In the genomic region with DNA sequence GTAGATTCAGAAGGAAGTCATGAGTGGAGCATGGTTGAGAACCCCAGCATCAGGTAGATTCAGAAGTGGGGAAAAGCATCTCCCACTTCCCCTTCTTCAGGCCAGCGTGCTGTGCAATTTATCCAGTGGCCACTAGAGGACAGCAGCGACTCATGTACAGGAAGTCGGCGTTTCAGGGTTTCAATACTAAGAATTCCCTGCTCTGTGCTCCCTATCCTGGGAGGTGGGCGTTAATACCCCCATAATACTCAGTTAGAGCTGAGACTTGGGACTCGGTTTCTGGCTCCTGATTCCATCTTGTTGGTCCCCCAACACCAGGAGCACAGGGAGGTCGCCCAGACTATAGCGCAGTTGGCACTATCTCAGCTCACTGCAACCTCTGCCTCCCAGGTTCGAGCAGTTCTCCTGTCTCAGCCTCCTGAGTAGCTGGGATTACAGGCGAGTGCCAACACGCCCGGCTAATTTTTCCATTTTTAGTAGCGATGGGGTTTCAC, we compare ENCODE assay signal across 8 cellular contexts.
DNase-seq lines count a peak whose midpoint lies in the region; ATAC-seq and TF ChIP-seq lines count a peak whose summit lies in the region.

No MANE protein-coding gene starts in this region.

- H3K9me3 Mint-ChIP-seq in activated CD4-positive, alpha-beta T cell treated with anti-CD3 and anti-CD28 coated beads, Interleukin-2, amount 10 ng/mL, durations not matched to agents 24 days and 14 days = no peaks in the 10 kb centered on the region

- no peak overlapping the region for H3K23ac ChIP-seq in mesenchymal stem cell (ENCODE audit: low read length in 2 of 2)

- peak overlapping the region; percentile 45; the same call in 1 of the 2 replicates for H3K4me2 ChIP-seq in DND-41 (ENCODE audit: insufficient read depth, low read length)
- no peak overlapping the region for H3K4me2 ChIP-seq in mesenchymal stem cell (ENCODE audit: low read length, poor library complexity, severe bottlenecking)

- no peak overlapping the region for H2BK5ac ChIP-seq in mesenchymal stem cell (ENCODE audit: low read depth, low read length, poor library complexity, severe bottlenecking)

- H2AFZ ChIP-seq in DND-41 (ENCODE audit: low read depth, low read length) = no peak overlapping the region
- no peak overlapping the region for H2AFZ ChIP-seq in mesenchymal stem cell (ENCODE audit: low read depth, low read length)

- no peak overlapping the region for H3K4ac ChIP-seq in mesenchymal stem cell (ENCODE audit: low read depth in 1 of 2, low read length in 2 of 2)

- H3K4me1 ChIP-seq in DND-41 (ENCODE audit: insufficient read depth, low read length) = peaks cover 42% of the 10 kb centered on the region
- peaks cover 4% of the 10 kb centered on the region for H3K4me1 ChIP-seq in mesenchymal stem cell (ENCODE audit: control insufficient read depth, insufficient read depth, low read depth, low read length)

- no peaks in the 10 kb centered on the region for H3K36me3 ChIP-seq in DND-41 (ENCODE audit: insufficient read depth, low read length)
- H3K36me3 ChIP-seq in mesenchymal stem cell (ENCODE audit: control insufficient read depth in 1 of 2, insufficient read depth in 2 of 2, low read depth in 1 of 2, low read length in 2 of 2) = no peaks in the 10 kb centered on the region

- no peak overlapping the region for H4K8ac ChIP-seq in mesenchymal stem cell (ENCODE audit: low read length)

- DNase-seq in DND-41 = peak; percentile 82
- peak; percentile 72 for DNase-seq in NCI-H345 (lab: John Stamatoyannopoulos, UW)
- DNase-seq in activated CD4-positive, alpha-beta T cell treated with anti-CD3 and anti-CD28 coated beads, Interleukin-2, amount 10 ng/mL, durations not matched to agents 24 days and 14 days = peak; percentile 93
- peak; percentile 79 for DNase-seq in dermis blood vessel endothelial cell
- DNase-seq in mesenchymal stem cell = peak; percentile 62
- DNase-seq in stimulated activated CD8-positive, alpha-beta memory T cell treated with anti-CD3 and anti-CD28 coated beads, Interleukin-15, amount 100 ng/mL, for 1 hour (ENCODE audit: low read depth) = peak; percentile 67

- no peaks in the 10 kb centered on the region for H3K79me1 ChIP-seq in mesenchymal stem cell (replicated peaks; ENCODE audit: low read length, poor library complexity, severe bottlenecking)

- ATAC-seq in DND-41 (ENCODE audit: insufficient read depth, low read depth) (peak; percentile 51), HG02678 (IDR thresholded peaks at IDR 0.05; ENCODE audit: unreplicated experiment) (peak; percentile 72), GM19324 (IDR thresholded peaks at IDR 0.05; ENCODE audit: low FRiP score, unreplicated experiment) (no peak)

- no peak overlapping the region for H3K4me3 Mint-ChIP-seq in activated CD4-positive, alpha-beta T cell treated with anti-CD3 and anti-CD28 coated beads, Interleukin-2, amount 10 ng/mL, durations not matched to agents 24 days and 14 days

- WGBS in mesenchymal stem cell = 23% methylated on average over 13 of the region's 13 CpGs

- H3K4me1 Mint-ChIP-seq in activated CD4-positive, alpha-beta T cell treated with anti-CD3 and anti-CD28 coated beads, Interleukin-2, amount 10 ng/mL, durations not matched to agents 24 days and 14 days = peaks cover 23% of the 10 kb centered on the region

- no peaks in the 10 kb centered on the region for H3K9me3 ChIP-seq in DND-41 (ENCODE audit: insufficient read depth, low read length, severe bottlenecking)
- no peaks in the 10 kb centered on the region for H3K9me3 ChIP-seq in mesenchymal stem cell (ENCODE audit: control insufficient read depth, low read length)

- H3K9ac ChIP-seq in DND-41 (ENCODE audit: low read depth, low read length) = no peak overlapping the region
- no peak overlapping the region for H3K9ac ChIP-seq in mesenchymal stem cell (ENCODE audit: low read length)

- intact Hi-C loops in activated CD4-positive, alpha-beta T cell treated with anti-CD3 and anti-CD28 coated beads, Interleukin-2, amount 10 ng/mL, durations not matched to agents 24 days and 14 days (cut with micrococcal nuclease) = loop anchor here (1.0 to 2.0 kb wide), 3 partner anchors 28 to 290 kb away; no protein-coding TSS in a partner anchor

- no peaks in the 10 kb centered on the region for H4K20me1 ChIP-seq in DND-41 (ENCODE audit: insufficient read depth, low read length)

- no peak overlapping the region for H2AK5ac ChIP-seq in mesenchymal stem cell (ENCODE audit: low read length, severe bottlenecking)

- no peak overlapping the region for H3K4me3 ChIP-seq in DND-41 (ENCODE audit: low read depth in 1 of 2, low read length in 2 of 2)
- H3K4me3 ChIP-seq in mesenchymal stem cell (ENCODE audit: insufficient read depth in 1 of 2, low read depth in 1 of 2, low read length in 2 of 2) = no peak overlapping the region

- H3K27me3 Mint-ChIP-seq in activated CD4-positive, alpha-beta T cell treated with anti-CD3 and anti-CD28 coated beads, Interleukin-2, amount 10 ng/mL, durations not matched to agents 24 days and 14 days = peaks cover 1% of the 10 kb centered on the region

- no peak overlapping the region for H3K14ac ChIP-seq in mesenchymal stem cell (ENCODE audit: low read length in 2 of 2)

- H3K79me2 ChIP-seq in DND-41 (ENCODE audit: insufficient read depth, low read length) = no peaks in the 10 kb centered on the region

- no peak overlapping the region for H2BK120ac ChIP-seq in mesenchymal stem cell (ENCODE audit: low read depth, low read length)

- no peak overlapping the region for H4K91ac ChIP-seq in mesenchymal stem cell (ENCODE audit: low read length)

- TF ChIP-seq CTCF in DND-41 (IDR thresholded peaks at IDR 0.05; ENCODE audit: borderline replicate concordance, extremely low read depth, low read length, poor library complexity, severe bottlenecking) = peak; percentile 98

- H3K27ac ChIP-seq in DND-41 (ENCODE audit: low read length) (peak overlapping the region; percentile 34; the same call in 1 of the 2 replicates), mesenchymal stem cell (ENCODE audit: low read length, poor library complexity, severe bottlenecking) (no peak overlapping the region)

- H3K18ac ChIP-seq in mesenchymal stem cell (ENCODE audit: low read depth in 1 of 2, low read length in 2 of 2) = no peak overlapping the region

- no peak overlapping the region for H2BK15ac ChIP-seq in mesenchymal stem cell (ENCODE audit: low read depth, poor library complexity, severe bottlenecking)

- no peak overlapping the region for H3K27ac Mint-ChIP-seq in activated CD4-positive, alpha-beta T cell treated with anti-CD3 and anti-CD28 coated beads, Interleukin-2, amount 10 ng/mL, durations not matched to agents 24 days and 14 days

- no peak overlapping the region for H2BK12ac ChIP-seq in mesenchymal stem cell (ENCODE audit: low read length in 2 of 2)

- H3K36me3 Mint-ChIP-seq in activated CD4-positive, alpha-beta T cell treated with anti-CD3 and anti-CD28 coated beads, Interleukin-2, amount 10 ng/mL, durations not matched to agents 24 days and 14 days (ENCODE audit: low read depth) = no peaks in the 10 kb centered on the region

- H3K27me3 ChIP-seq in DND-41 (ENCODE audit: insufficient read depth, low read length, poor library complexity) (no peaks in the 10 kb centered on the region), mesenchymal stem cell (ENCODE audit: control insufficient read depth in 1 of 2, insufficient read depth in 1 of 2, low read length in 2 of 2) (no peaks in the 10 kb centered on the region)
